Comparison of ENCODE assay signal across 1 cellular context in the genomic region with DNA sequence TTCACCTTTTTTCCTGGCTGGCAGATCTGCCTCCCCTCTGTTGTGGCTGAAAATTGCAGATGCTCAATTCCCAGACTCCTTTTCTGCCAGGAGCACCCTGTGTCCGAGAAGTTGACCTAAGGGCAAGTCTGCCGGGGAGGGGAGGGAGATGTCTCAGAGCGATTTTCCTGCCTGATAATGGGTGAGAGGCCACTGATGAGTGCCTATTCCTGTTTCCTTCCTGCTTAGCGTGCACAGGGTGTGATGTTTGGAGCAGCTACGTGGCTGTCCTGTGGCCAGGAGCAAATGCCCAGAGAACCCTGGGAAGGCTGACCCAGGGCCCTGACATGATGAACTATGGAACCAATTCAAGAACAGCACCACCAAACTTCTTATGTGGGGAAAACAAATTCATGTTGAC.
TF ChIP-seq lines count a peak whose summit lies in the region.

No MANE protein-coding gene starts in this region.

TF ChIP-seq in H1, 55 proteins besides CTCF, POLR2A, EP300 and RAD21:
- TF ChIP-seq CHD1 (IDR thresholded peaks at IDR 0.05; ENCODE audit: low read depth, low read length) (no peak), BACH1 (IDR thresholded peaks at IDR 0.05; ENCODE audit: low read length) (no peak), GTF2F1 (IDR thresholded peaks at IDR 0.05; ENCODE audit: borderline replicate concordance, low read depth, low read length) (no peak)
- TF ChIP-seq, protein P1, sequence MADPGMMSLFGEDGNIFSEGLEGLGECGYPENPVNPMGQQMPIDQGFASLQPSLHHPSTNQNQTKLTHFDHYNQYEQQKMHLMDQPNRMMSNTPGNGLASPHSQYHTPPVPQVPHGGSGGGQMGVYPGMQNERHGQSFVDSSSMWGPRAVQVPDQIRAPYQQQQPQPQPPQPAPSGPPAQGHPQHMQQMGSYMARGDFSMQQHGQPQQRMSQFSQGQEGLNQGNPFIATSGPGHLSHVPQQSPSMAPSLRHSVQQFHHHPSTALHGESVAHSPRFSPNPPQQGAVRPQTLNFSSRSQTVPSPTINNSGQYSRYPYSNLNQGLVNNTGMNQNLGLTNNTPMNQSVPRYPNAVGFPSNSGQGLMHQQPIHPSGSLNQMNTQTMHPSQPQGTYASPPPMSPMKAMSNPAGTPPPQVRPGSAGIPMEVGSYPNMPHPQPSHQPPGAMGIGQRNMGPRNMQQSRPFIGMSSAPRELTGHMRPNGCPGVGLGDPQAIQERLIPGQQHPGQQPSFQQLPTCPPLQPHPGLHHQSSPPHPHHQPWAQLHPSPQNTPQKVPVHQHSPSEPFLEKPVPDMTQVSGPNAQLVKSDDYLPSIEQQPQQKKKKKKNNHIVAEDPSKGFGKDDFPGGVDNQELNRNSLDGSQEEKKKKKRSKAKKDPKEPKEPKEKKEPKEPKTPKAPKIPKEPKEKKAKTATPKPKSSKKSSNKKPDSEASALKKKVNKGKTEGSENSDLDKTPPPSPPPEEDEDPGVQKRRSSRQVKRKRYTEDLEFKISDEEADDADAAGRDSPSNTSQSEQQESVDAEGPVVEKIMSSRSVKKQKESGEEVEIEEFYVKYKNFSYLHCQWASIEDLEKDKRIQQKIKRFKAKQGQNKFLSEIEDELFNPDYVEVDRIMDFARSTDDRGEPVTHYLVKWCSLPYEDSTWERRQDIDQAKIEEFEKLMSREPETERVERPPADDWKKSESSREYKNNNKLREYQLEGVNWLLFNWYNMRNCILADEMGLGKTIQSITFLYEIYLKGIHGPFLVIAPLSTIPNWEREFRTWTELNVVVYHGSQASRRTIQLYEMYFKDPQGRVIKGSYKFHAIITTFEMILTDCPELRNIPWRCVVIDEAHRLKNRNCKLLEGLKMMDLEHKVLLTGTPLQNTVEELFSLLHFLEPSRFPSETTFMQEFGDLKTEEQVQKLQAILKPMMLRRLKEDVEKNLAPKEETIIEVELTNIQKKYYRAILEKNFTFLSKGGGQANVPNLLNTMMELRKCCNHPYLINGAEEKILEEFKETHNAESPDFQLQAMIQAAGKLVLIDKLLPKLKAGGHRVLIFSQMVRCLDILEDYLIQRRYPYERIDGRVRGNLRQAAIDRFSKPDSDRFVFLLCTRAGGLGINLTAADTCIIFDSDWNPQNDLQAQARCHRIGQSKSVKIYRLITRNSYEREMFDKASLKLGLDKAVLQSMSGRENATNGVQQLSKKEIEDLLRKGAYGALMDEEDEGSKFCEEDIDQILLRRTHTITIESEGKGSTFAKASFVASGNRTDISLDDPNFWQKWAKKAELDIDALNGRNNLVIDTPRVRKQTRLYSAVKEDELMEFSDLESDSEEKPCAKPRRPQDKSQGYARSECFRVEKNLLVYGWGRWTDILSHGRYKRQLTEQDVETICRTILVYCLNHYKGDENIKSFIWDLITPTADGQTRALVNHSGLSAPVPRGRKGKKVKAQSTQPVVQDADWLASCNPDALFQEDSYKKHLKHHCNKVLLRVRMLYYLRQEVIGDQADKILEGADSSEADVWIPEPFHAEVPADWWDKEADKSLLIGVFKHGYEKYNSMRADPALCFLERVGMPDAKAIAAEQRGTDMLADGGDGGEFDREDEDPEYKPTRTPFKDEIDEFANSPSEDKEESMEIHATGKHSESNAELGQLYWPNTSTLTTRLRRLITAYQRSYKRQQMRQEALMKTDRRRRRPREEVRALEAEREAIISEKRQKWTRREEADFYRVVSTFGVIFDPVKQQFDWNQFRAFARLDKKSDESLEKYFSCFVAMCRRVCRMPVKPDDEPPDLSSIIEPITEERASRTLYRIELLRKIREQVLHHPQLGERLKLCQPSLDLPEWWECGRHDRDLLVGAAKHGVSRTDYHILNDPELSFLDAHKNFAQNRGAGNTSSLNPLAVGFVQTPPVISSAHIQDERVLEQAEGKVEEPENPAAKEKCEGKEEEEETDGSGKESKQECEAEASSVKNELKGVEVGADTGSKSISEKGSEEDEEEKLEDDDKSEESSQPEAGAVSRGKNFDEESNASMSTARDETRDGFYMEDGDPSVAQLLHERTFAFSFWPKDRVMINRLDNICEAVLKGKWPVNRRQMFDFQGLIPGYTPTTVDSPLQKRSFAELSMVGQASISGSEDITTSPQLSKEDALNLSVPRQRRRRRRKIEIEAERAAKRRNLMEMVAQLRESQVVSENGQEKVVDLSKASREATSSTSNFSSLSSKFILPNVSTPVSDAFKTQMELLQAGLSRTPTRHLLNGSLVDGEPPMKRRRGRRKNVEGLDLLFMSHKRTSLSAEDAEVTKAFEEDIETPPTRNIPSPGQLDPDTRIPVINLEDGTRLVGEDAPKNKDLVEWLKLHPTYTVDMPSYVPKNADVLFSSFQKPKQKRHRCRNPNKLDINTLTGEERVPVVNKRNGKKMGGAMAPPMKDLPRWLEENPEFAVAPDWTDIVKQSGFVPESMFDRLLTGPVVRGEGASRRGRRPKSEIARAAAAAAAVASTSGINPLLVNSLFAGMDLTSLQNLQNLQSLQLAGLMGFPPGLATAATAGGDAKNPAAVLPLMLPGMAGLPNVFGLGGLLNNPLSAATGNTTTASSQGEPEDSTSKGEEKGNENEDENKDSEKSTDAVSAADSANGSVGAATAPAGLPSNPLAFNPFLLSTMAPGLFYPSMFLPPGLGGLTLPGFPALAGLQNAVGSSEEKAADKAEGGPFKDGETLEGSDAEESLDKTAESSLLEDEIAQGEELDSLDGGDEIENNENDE (IDR thresholded peaks at IDR 0.05; ENCODE audit: insufficient replicate concordance, low read length) = no peak
- TF ChIP-seq, protein P2, sequence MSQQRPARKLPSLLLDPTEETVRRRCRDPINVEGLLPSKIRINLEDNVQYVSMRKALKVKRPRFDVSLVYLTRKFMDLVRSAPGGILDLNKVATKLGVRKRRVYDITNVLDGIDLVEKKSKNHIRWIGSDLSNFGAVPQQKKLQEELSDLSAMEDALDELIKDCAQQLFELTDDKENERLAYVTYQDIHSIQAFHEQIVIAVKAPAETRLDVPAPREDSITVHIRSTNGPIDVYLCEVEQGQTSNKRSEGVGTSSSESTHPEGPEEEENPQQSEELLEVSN (IDR thresholded peaks at IDR 0.05) = no peak
